In the genomic region with DNA sequence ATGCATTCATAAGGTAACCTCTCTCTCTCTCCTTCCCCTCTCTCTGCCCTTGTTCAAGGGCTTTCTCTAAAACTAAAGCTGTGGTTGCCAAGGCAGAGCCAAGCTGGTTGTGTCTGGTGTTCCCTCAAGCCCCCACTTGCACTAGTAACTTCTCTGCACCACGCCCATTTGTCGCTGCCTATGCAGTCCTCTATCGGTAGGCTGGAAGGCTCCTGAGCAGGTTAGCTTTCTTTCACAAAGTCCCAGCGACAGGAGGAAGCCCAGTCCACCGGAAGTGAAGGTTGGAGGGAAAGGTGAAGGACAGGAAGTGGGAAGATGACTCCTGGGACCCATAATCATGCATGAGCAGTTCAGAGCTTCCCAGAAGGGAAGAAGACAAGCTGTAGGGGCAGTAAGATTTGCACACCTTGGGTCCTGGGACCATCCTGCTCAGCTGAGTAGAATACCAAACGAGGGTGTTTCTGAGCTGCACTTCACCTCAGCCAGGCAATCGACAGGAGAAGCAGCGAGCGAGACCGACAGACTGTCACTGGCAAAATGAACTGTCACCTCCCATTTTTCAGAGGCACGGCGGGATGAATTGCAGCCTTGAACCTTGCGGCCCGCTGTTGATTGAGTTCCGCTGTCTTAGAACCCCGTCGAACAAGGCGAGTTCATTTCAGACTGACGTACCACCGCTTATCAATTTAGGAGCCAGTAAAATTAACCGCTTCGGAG, we compare ENCODE assay signal across 12 cellular contexts. TPM values are rescaled to one million over a fixed set of nuclear protein-coding genes. Genes with fewer than 3 reads are reported as not detected.
DNase-seq lines count a peak whose midpoint lies in the region; ATAC-seq and TF ChIP-seq lines count a peak whose summit lies in the region.
"Had no signal": no experiment of that assay in that cellular context is flagged by ENCODE, and none has a peak within 500 bp of the region (broad histone marks: within the 10 kb centered on the region; RNA-seq: fewer than 3 reads in every experiment).

No MANE protein-coding gene starts in this region.

- no peak for TF ChIP-seq POLR2A in testis (IDR thresholded peaks at IDR 0.05)

- no peaks in the 10 kb centered on the region for H3K4me1 Mint-ChIP-seq in WTC11

- POLR2A ChIA-PET in WTC11 (lab: Charles Lee) = no interaction called here

- 45 to 46% methylated on average over 22 of the region's 22 CpGs for WGBS in testis, 2 donors

- CTCF ChIA-PET in WTC11 (lab: Charles Lee) = interaction anchor here (1.0 to 1.1 kb wide), 3 partner anchors 12 to 185 kb away, joined by 3 to 6 read pairs (median 3); no protein-coding TSS in a partner anchor

- H3K27ac Mint-ChIP-seq in WTC11 = no peak overlapping the region

- TF ChIP-seq CTCF in WTC11 (IDR thresholded peaks at IDR 0.05) (no peak), testis (IDR thresholded peaks at IDR 0.05) (no peak)

- H3K4me3 ChIP-seq in testis = peak overlapping the region; percentile 5 to 12

- H3K27me3 Mint-ChIP-seq in WTC11 (ENCODE audit: low read depth) = peaks cover 21% of the 10 kb centered on the region

- H3K9me3 ChIP-seq in testis = no peaks in the 10 kb centered on the region

- no peaks in the 10 kb centered on the region for H3K27me3 ChIP-seq in testis

- no peak overlapping the region for H3K4me3 Mint-ChIP-seq in WTC11
- H3K4me3 Mint-ChIP-seq: neural crest cell had no signal

- intact Hi-C loops in testis (cut with DNase I; ENCODE audit: low total_unique reads) = no loop called here
- intact Hi-C loops in Right ventricle myocardium superior (cut with DNase I) = no loop called here

- no peaks in the 10 kb centered on the region for H3K4me1 ChIP-seq in testis

- no peaks in the 10 kb centered on the region for H3K9me3 Mint-ChIP-seq in WTC11
- H3K9me3 Mint-ChIP-seq: neural crest cell had no signal

- no peaks in the 10 kb centered on the region for H3K36me3 ChIP-seq in testis (ENCODE audit: low read depth, missing control alignments)

- H3K27ac ChIP-seq in testis = no peak overlapping the region

- 0 out of 2 replicates have a peak, but pooled peaks have one; percentile 22 for ATAC-seq in WTC11
- no peak for ATAC-seq in Right ventricle myocardium superior (ENCODE audit: poor library complexity)
- ATAC-seq in HG03135 (IDR thresholded peaks at IDR 0.05; ENCODE audit: unreplicated experiment) = no peak

- no peaks in the 10 kb centered on the region for H3K36me3 Mint-ChIP-seq in WTC11

- peak; percentile 53 for DNase-seq in stimulated activated CD4-positive, alpha-beta T cell treated with anti-CD3 and anti-CD28 coated beads, Interleukin-15, amount 100 ng/mL, for 24 hours
- DNase-seq in stimulated activated CD4-positive, alpha-beta T cell treated with anti-CD3 and anti-CD28 coated beads, Interleukin-2, amount 100 ng/mL, for 48 hours = no peak
- no peak for DNase-seq in WTC11 (ENCODE audit: low spot score)
- DNase-seq in effector CD8-positive, alpha-beta T cell (lab: John Stamatoyannopoulos, UW) = peak; percentile 17
- no peak for DNase-seq in testis
- DNase-seq in NCI-H510A (lab: John Stamatoyannopoulos, UW) = no peak
- no peak for DNase-seq in Right ventricle myocardium superior
- DNase-seq: cerebellar nuclear complex, MV-4-11, NCI-H774 had no signal

TF ChIP-seq in WTC11, 78 proteins besides CTCF, POLR2A, EP300 and RAD21 (continues in another document):
- TF ChIP-seq ZNF317 (CRISPR knock-in tag; IDR thresholded peaks at IDR 0.05; ENCODE audit: borderline replicate concordance, low read depth) (no peak), TEAD1 (CRISPR knock-in tag; IDR thresholded peaks at IDR 0.05) (no peak), FOXP4 (CRISPR knock-in tag; IDR thresholded peaks at IDR 0.05) (no peak), ZNF121 (CRISPR knock-in tag; IDR thresholded peaks at IDR 0.05) (no peak), RORB (CRISPR knock-in tag; IDR thresholded peaks at IDR 0.05) (no peak), ZNF532 (CRISPR knock-in tag; IDR thresholded peaks at IDR 0.05; ENCODE audit: borderline replicate concordance) (no peak), MYBL2 (CRISPR knock-in tag; IDR thresholded peaks at IDR 0.05) (no peak), GTF2I (CRISPR knock-in tag; conservative IDR thresholded peaks at IDR 0.05) (no peak), NR2C2 (CRISPR knock-in tag; IDR thresholded peaks at IDR 0.05) (no peak), ESRRA (CRISPR knock-in tag; IDR thresholded peaks at IDR 0.05; ENCODE audit: borderline replicate concordance) (no peak), NFATC4 (CRISPR knock-in tag; IDR thresholded peaks at IDR 0.05) (no peak)
- TF ChIP-seq, protein P1, sequence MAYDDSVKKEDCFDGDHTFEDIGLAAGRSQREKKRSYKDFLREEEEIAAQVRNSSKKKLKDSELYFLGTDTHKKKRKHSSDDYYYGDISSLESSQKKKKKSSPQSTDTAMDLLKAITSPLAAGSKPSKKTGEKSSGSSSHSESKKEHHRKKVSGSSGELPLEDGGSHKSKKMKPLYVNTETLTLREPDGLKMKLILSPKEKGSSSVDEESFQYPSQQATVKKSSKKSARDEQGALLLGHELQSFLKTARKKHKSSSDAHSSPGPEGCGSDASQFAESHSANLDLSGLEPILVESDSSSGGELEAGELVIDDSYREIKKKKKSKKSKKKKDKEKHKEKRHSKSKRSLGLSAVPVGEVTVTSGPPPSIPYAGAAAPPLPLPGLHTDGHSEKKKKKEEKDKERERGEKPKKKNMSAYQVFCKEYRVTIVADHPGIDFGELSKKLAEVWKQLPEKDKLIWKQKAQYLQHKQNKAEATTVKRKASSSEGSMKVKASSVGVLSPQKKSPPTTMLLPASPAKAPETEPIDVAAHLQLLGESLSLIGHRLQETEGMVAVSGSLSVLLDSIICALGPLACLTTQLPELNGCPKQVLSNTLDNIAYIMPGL (CRISPR knock-in tag; IDR thresholded peaks at IDR 0.05) = no peak
- TF ChIP-seq, protein P2, sequence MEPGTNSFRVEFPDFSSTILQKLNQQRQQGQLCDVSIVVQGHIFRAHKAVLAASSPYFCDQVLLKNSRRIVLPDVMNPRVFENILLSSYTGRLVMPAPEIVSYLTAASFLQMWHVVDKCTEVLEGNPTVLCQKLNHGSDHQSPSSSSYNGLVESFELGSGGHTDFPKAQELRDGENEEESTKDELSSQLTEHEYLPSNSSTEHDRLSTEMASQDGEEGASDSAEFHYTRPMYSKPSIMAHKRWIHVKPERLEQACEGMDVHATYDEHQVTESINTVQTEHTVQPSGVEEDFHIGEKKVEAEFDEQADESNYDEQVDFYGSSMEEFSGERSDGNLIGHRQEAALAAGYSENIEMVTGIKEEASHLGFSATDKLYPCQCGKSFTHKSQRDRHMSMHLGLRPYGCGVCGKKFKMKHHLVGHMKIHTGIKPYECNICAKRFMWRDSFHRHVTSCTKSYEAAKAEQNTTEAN (CRISPR knock-in tag; IDR thresholded peaks at IDR 0.05) = no peak

RNA-seq across cellular contexts. Expression of gene SKAP1, which starts 14.7 kb away (rescaled TPM):
- 0.30 to 0.57 TPM in 2 of 3 replicates, not detected in the other for total RNA-seq in WTC11 (2021)
- total RNA-seq in testis = 10 to 100 TPM in 1 of 2 donors, 1 to 10 TPM in 1; 9.0 to 16.9 TPM
- polyA plus RNA-seq in testis (ENCODE audit: insufficient read depth, low read depth, low replicate concordance) = 34.1 TPM
- 0.70 TPM for total RNA-seq in Right ventricle myocardium superior

Comparison
In these comparisons a context has a peak if more than half of its experiments do, and no peak if none do; other contexts are left out.
1. DNase-seq: peak in stimulated activated CD4-positive, alpha-beta T cell treated with anti-CD3 and anti-CD28 coated beads, Interleukin-15, amount 100 ng/mL, for 24 hours (single experiment) and effector CD8-positive, alpha-beta T cell (single experiment); none in stimulated activated CD4-positive, alpha-beta T cell treated with anti-CD3 and anti-CD28 coated beads, Interleukin-2, amount 100 ng/mL, for 48 hours (0 of 2), WTC11 (single experiment), testis (single experiment), NCI-H510A (single experiment) and Right ventricle myocardium superior (single experiment).